Comparison of ENCODE assay signal across 8 cellular contexts in the genomic region with DNA sequence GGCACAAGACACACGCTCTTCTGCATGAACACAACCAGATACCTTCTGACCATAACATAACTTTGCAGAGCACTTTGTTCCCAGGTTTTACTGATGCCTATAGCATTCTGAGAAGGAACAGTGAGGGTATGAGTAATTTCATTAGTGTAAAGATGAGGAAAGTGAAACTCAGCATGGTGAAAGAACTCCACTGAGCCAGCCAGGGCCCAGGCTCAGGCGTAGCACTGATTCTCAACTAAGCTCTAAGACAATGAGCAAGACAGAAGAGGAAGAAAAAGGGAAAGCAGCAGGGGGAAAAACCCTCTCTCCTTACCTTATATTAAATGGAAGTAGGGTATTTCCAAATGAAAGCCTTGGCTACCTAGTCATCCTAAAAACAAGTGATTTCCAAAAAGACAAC.
DNase-seq lines count a peak whose midpoint lies in the region; ATAC-seq, FAIRE-seq and TF ChIP-seq lines count a peak whose summit lies in the region.
"Not testable (repeated sequence)": the region's sequence is repeated elsewhere in the genome, so short reads cannot be mapped to it uniquely, and the experiment has no call there.

No MANE protein-coding gene starts in this region.

- not testable (repeated sequence) for H3K27ac ChIP-seq in GM23338 (ENCODE audit: low read depth); GM12878 (ENCODE audit: control insufficient read depth, insufficient read depth); upper lobe of right lung

- H3K27me3 Mint-ChIP-seq in GM23338 (ENCODE audit: insufficient read depth, low read depth, poor library complexity); activated T-cell treated with anti-CD3 and anti-CD28 coated beads, Interleukin-2, amount 50 U/mL, for 24 hours: not testable (repeated sequence)

- not testable (repeated sequence) for H3K4me1 ChIP-seq in GM23338 (ENCODE audit: insufficient read depth); GM12878 (ENCODE audit: control insufficient read depth, insufficient read depth, low read length); upper lobe of right lung

- in situ Hi-C loops in GM12878 (cut with MboI), result not testable (repeated sequence)

- not testable (repeated sequence) for H2AFZ ChIP-seq in GM23338; GM12878 (ENCODE audit: control insufficient read depth, low read depth, low read length)

- not testable (repeated sequence) for H3K9ac ChIP-seq in GM12878 (ENCODE audit: control insufficient read depth, insufficient read depth, low read length)

- not testable (repeated sequence) for TF ChIP-seq CTCF in GM23338 (conservative IDR thresholded peaks at IDR 0.05; ENCODE audit: low read depth in 2 of 2); GM12878 (IDR thresholded peaks at IDR 0.05 in 2 of 3, conservative IDR thresholded peaks at IDR 0.05 in 1 of 3; ENCODE audit: control insufficient read depth in 2 of 3, extremely low read depth in 1 of 3, insufficient read depth in 1 of 3, low read depth in 3 of 3, low read length in 3 of 3); upper lobe of right lung (IDR thresholded peaks at IDR 0.05)

- not testable (repeated sequence) for H3K4me3 Mint-ChIP-seq in GM23338; activated T-cell treated with anti-CD3 and anti-CD28 coated beads, Interleukin-2, amount 50 U/mL, for 24 hours

- H3K36me3 Mint-ChIP-seq in GM23338 (ENCODE audit: low read depth); activated T-cell treated with anti-CD3 and anti-CD28 coated beads, Interleukin-2, amount 50 U/mL, for 24 hours (ENCODE audit: low read depth): not testable (repeated sequence)

- not testable (repeated sequence) for TF ChIP-seq RAD21 in GM12878 (IDR thresholded peaks at IDR 0.05; ENCODE audit: insufficient read depth, low read depth, low read length)

- not testable (repeated sequence) for H3K27me3 ChIP-seq in GM23338 (ENCODE audit: insufficient read depth); GM12878 (replicated peaks in 1 of 2; ENCODE audit: control insufficient read depth in 2 of 2, insufficient read depth in 2 of 2, low read length in 1 of 2); upper lobe of right lung

- not testable (repeated sequence) for H3K36me3 ChIP-seq in GM23338 (ENCODE audit: insufficient read depth); GM12878 (ENCODE audit: control insufficient read depth in 2 of 2, insufficient read depth in 2 of 2, low read length in 1 of 2); upper lobe of right lung

- SMC1A ChIA-PET in GM12878 (lab: Charles Lee; ENCODE audit: uncharacterized antibody, unreplicated experiment), result not testable (repeated sequence)

- H3K79me2 ChIP-seq in GM23338 (replicated peaks; ENCODE audit: insufficient read depth); GM12878 (ENCODE audit: control insufficient read depth, insufficient read depth, low read length): not testable (repeated sequence)

- not testable (repeated sequence) for BruUV-seq in GM12878 (replicated peaks; lab: Mats Ljungman, UMichigan)

- not testable (repeated sequence) for TF ChIP-seq EP300 in GM12878 (IDR thresholded peaks at IDR 0.05; ENCODE audit: borderline replicate concordance in 1 of 2, control insufficient read depth in 1 of 2, low read depth in 2 of 2, low read length in 2 of 2)

- not testable (repeated sequence) for H3F3A ChIP-seq in GM23338 (replicated peaks; ENCODE audit: low read depth)

- intact Hi-C loops in GM12878 (cut with micrococcal nuclease; ENCODE audit: unreplicated experiment); upper lobe of right lung (cut with DNase I): not testable (repeated sequence)

- not testable (repeated sequence) for DNase-seq in GM23338 (ENCODE audit: low spot score); activated T-cell treated with anti-CD3 and anti-CD28 coated beads, Interleukin-2, amount 50 U/mL, for 24 hours; GM12878 (ENCODE audit: low read depth, low spot score); upper lobe of right lung

- TF ChIP-seq POLR2A in GM12878 (IDR thresholded peaks at IDR 0.05; ENCODE audit: low read depth, low read length), result not testable (repeated sequence)

- CTCF ChIA-PET in GM12878 (lab: Yijun Ruan, JAX), result not testable (repeated sequence)

- peak; percentile 61 for ATAC-seq in GM18517 (IDR thresholded peaks at IDR 0.05; ENCODE audit: unreplicated experiment)
- ATAC-seq in GM19452 (IDR thresholded peaks at IDR 0.05; ENCODE audit: unreplicated experiment), result peak; percentile 56
- ATAC-seq in GM23338, result peak; percentile 53
- ATAC-seq in HG02981 (IDR thresholded peaks at IDR 0.05; ENCODE audit: unreplicated experiment), result peak; percentile 73
- peak; percentile 68 for ATAC-seq in HG03460 (IDR thresholded peaks at IDR 0.05; ENCODE audit: unreplicated experiment)
- peak; percentile 84 for ATAC-seq in GM12878
- peak; percentile 43 for ATAC-seq in upper lobe of right lung

- H4K20me1 ChIP-seq in GM23338 (replicated peaks; ENCODE audit: insufficient read depth); GM12878 (ENCODE audit: control insufficient read depth, insufficient read depth): not testable (repeated sequence)

- not testable (repeated sequence) for H3K4me3 ChIP-seq in GM23338, GM12878, upper lobe of right lung

- H3K9me2 ChIP-seq in GM23338 (ENCODE audit: insufficient read depth), result not testable (repeated sequence)

- POLR2A ChIA-PET in GM12878 (lab: Charles Lee), result not testable (repeated sequence)

- peak; percentile 56 for FAIRE-seq in GM12878 (lab: Jason Lieb, UNC)

- RAD21 ChIA-PET in GM12878 (lab: Charles Lee; ENCODE audit: unreplicated experiment), result not testable (repeated sequence)

- not testable (repeated sequence) for H3K9me3 Mint-ChIP-seq in GM23338; activated T-cell treated with anti-CD3 and anti-CD28 coated beads, Interleukin-2, amount 50 U/mL, for 24 hours

- not testable (repeated sequence) for H3K9me3 ChIP-seq in GM12878 (replicated peaks; ENCODE audit: control insufficient read depth, insufficient read depth, low read length); upper lobe of right lung

- not testable (repeated sequence) for H3K4me2 ChIP-seq in GM23338; GM12878 (ENCODE audit: control insufficient read depth, insufficient read depth)

- not testable (repeated sequence) for H3K4me1 Mint-ChIP-seq in GM23338; activated T-cell treated with anti-CD3 and anti-CD28 coated beads, Interleukin-2, amount 50 U/mL, for 24 hours (ENCODE audit: low read depth)

- H3K27ac Mint-ChIP-seq in GM23338, result not testable (repeated sequence)
- peak overlapping the region; percentile 63 for H3K27ac Mint-ChIP-seq in activated T-cell treated with anti-CD3 and anti-CD28 coated beads, Interleukin-2, amount 50 U/mL, for 24 hours

- WGBS in GM12878 (ENCODE audit: insufficient coverage, insufficient replicate concordance, low lambda C conversion rate, missing lambda C conversion rate), result no CpG with 5 or more reads among the region's 2 CpGs
